ENCODE assay signal across 26 cellular contexts in the genomic region with DNA sequence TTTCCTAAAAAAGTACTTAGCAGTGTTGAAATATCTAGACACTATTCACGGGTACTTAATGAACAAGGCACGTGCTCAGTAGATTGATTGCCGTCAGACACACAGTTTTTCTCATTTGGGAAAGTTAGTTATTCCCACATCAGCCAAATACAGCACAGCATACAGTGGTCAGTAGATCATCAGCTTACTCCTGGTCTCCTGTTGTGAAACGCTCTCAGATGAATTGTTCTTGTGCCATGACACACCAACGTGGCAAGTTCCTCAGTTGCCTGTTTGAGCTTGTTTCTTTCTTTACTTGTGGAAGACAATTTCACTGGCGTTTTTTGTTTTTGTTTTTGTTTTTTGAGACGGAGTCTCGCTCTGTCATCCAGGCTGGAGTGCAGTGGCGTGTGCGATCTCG. TPM values are rescaled to one million over a fixed set of nuclear protein-coding genes. Genes with fewer than 3 reads are reported as not detected.
A peak's percentile ranks its signal among the peaks of the same experiment; 100 is the strongest.
DNase-seq lines count a peak whose midpoint lies in the region; ATAC-seq and TF ChIP-seq lines count a peak whose summit lies in the region.
"Had no signal": no experiment of that assay in that cellular context is flagged by ENCODE, and none has a peak within 500 bp of the region (broad histone marks: within the 10 kb centered on the region; RNA-seq: fewer than 3 reads in every experiment).

No MANE protein-coding gene starts in this region.

- H3K27me3 Mint-ChIP-seq in CD14-positive monocyte (ENCODE audit: low read depth in 3 of 3), result no peaks in the 10 kb centered on the region
- H3K27me3 Mint-ChIP-seq: activated naive CD8-positive, alpha-beta T cell treated with anti-CD3 and anti-CD28 coated beads, Interleukin-2, amount 10 ng/mL, durations not matched to agents 7 days and 5 days; CD4-positive, alpha-beta T cell; naive B cell; stimulated activated naive B cell treated with anti-CD40 and anti-IgM and Interleukin-4, amounts not matched to agents 10 μg/mL and 1 μg/mL and 100 μg/mL, for 72 hours; T-cell had no signal

- peaks cover 26 to 29% of the 10 kb centered on the region in 2 donors for H3K36me3 Mint-ChIP-seq in CD14-positive monocyte
- H3K36me3 Mint-ChIP-seq: naive B cell had no signal

- peaks cover 3% of the 10 kb centered on the region; the same call in 1 of the 2 replicates for H3K36me3 ChIP-seq in RWPE2 (ENCODE audit: low read depth)
- H3K36me3 ChIP-seq: thoracic aorta had no signal

- peaks cover 0 to 1% (median 0%) of the 10 kb centered on the region in 7 donors for H3K9me3 Mint-ChIP-seq in CD14-positive monocyte
- H3K9me3 Mint-ChIP-seq: activated naive CD8-positive, alpha-beta T cell treated with anti-CD3 and anti-CD28 coated beads, Interleukin-2, amount 10 ng/mL, durations not matched to agents 7 days and 5 days; brain; CD4-positive, alpha-beta T cell; naive B cell; stimulated activated naive B cell treated with anti-CD40 and anti-IgM and Interleukin-4, amounts not matched to agents 10 μg/mL and 1 μg/mL and 100 μg/mL, for 72 hours; T-cell had no signal

- DNase-seq in CD14-positive monocyte (ENCODE audit: low spot score) (no peak), RWPE2 (ENCODE audit: low spot score) (no peak), fibroblast of gingiva (ENCODE audit: low read depth) (peak; percentile 48), NCI-H1694 (lab: John Stamatoyannopoulos, UW) (no peak)
- DNase-seq in effector CD4-positive, alpha-beta T cell, result no peak
- DNase-seq: activated CD4-positive, alpha-beta T cell treated with anti-CD3 and anti-CD28 coated beads for 1 hour; activated CD8-positive, alpha-beta T cell treated with anti-CD3 and anti-CD28 coated beads, Interleukin-2, amount 10 ng/mL, durations not matched to agents 7 days and 5 days; activated effector memory CD4-positive, alpha-beta T cell treated with Interleukin-2 at 50 U/mL for 16 hours; activated naive CD8-positive, alpha-beta T cell treated with anti-CD3 and anti-CD28 coated beads, Interleukin-2, amount 10 ng/mL, durations not matched to agents 7 days and 5 days; activated T-cell treated with anti-CD3 and anti-CD28 coated beads for 4 hours; CD4-positive, alpha-beta T cell; effector memory CD4-positive, alpha-beta T cell; EL; heart right ventricle; IMR-90; naive B cell; NCI-H1417; nucleus accumbens; SIG-M5; stimulated activated CD4-positive, alpha-beta T cell treated with anti-CD3 and anti-CD28 coated beads, Interleukin-4, amount 100 ng/mL, for 24 hours; stimulated activated naive B cell treated with anti-CD40 and anti-IgM and Interleukin-4, amounts not matched to agents 10 μg/mL and 1 μg/mL and 100 μg/mL, for 72 hours; T-cell had no signal

- intact Hi-C loops in CD14-positive monocyte (cut with micrococcal nuclease), result loop anchor here (10.0 kb wide), 1 partner anchor 117 kb away; the partner anchor contains the start of gene ATF4 (in 2 of the 2)

- no peaks in the 10 kb centered on the region for H3K9me3 ChIP-seq in RWPE2 (ENCODE audit: severe bottlenecking)
- H3K9me3 ChIP-seq: heart right ventricle, thoracic aorta had no signal

- peaks cover 73% of the 10 kb centered on the region for H3K4me1 Mint-ChIP-seq in CD14-positive monocyte

- no peaks in the 10 kb centered on the region for H3K4me1 ChIP-seq in RWPE2 (ENCODE audit: insufficient read depth, poor library complexity, severe bottlenecking)

- H3K27ac Mint-ChIP-seq in CD14-positive monocyte, result peak overlapping the region in 6 of 7 donors; percentile 54 to 85 (median 76)
- H3K27ac Mint-ChIP-seq: activated CD8-positive, alpha-beta T cell treated with anti-CD3 and anti-CD28 coated beads, Interleukin-2, amount 10 ng/mL, durations not matched to agents 7 days and 5 days; activated naive CD8-positive, alpha-beta T cell treated with anti-CD3 and anti-CD28 coated beads, Interleukin-2, amount 10 ng/mL, durations not matched to agents 7 days and 5 days; CD4-positive, alpha-beta T cell; stimulated activated naive B cell treated with anti-CD40 and anti-IgM and Interleukin-4, amounts not matched to agents 10 μg/mL and 1 μg/mL and 100 μg/mL, for 72 hours; T-cell had no signal

- H3K4me3 Mint-ChIP-seq in CD14-positive monocyte, result peak overlapping the region in 1 of 2 donors; percentile 36
- H3K4me3 Mint-ChIP-seq: activated CD8-positive, alpha-beta T cell treated with anti-CD3 and anti-CD28 coated beads, Interleukin-2, amount 10 ng/mL, durations not matched to agents 7 days and 5 days; activated naive CD8-positive, alpha-beta T cell treated with anti-CD3 and anti-CD28 coated beads, Interleukin-2, amount 10 ng/mL, durations not matched to agents 7 days and 5 days; brain; CD4-positive, alpha-beta T cell; naive B cell; stimulated activated naive B cell treated with anti-CD40 and anti-IgM and Interleukin-4, amounts not matched to agents 10 μg/mL and 1 μg/mL and 100 μg/mL, for 72 hours; T-cell had no signal

- no peaks in the 10 kb centered on the region for H3K27me3 ChIP-seq in RWPE2 (ENCODE audit: insufficient read depth, poor library complexity, severe bottlenecking)
- H3K27me3 ChIP-seq: heart right ventricle had no signal

- ATAC-seq in RWPE2 (ENCODE audit: low read depth) (peak; percentile 50; the same call in 1 of the 3 replicates), HG03521 (IDR thresholded peaks at IDR 0.05; ENCODE audit: unreplicated experiment) (no peak)
- ATAC-seq: activated CD8-positive, alpha-beta T cell treated with anti-CD3 and anti-CD28 coated beads, Interleukin-2, amount 10 ng/mL, durations not matched to agents 7 days and 5 days; heart right ventricle; stimulated activated naive B cell treated with anti-CD40 and anti-IgM and Interleukin-4, amounts not matched to agents 10 μg/mL and 1 μg/mL and 100 μg/mL, for 72 hours; T-cell had no signal

- H3K27ac ChIP-seq in RWPE2 (ENCODE audit: poor library complexity, severe bottlenecking) (no peak overlapping the region), skin epidermis (peak overlapping the region in 16 of 21 experiments; percentile 14 to 85 (median 67))
- H3K27ac ChIP-seq: heart right ventricle, thoracic aorta had no signal

- H3K4me3 ChIP-seq in RWPE2 (ENCODE audit: severe bottlenecking), result no peak overlapping the region
- H3K4me3 ChIP-seq in skin epidermis, result peak overlapping the region in 1 of 7 experiments; percentile 2
- H3K4me3 ChIP-seq: heart right ventricle, thoracic aorta had no signal

- no peak for TF ChIP-seq CTCF in CD14-positive monocyte (IDR thresholded peaks at IDR 0.05)
- TF ChIP-seq CTCF in RWPE2 (IDR thresholded peaks at IDR 0.05; ENCODE audit: poor library complexity, severe bottlenecking), result no peak

RNA-seq across cellular contexts. Expression of gene TAB1, which starts 8.6 kb away (rescaled TPM):
- 1 to 10 TPM; 3.2 to 3.9 TPM for polyA plus RNA-seq in CD14-positive monocyte

RNA-seq across cellular contexts. Expression of gene MGAT3, which starts 48.6 kb away (rescaled TPM):
- polyA plus RNA-seq in CD14-positive monocyte, result not detected

RNA-seq across cellular contexts. Expression of gene SYNGR1, which starts 58.4 kb away (rescaled TPM):
- polyA plus RNA-seq in CD14-positive monocyte, result 10 to 100 TPM; 18.0 to 39.6 TPM
